Comparison of ENCODE assay signal across 3 cellular contexts in genomic region chr3:61924065-61924740, GRCh38.
TF ChIP-seq lines count a peak whose summit lies in the region.

No MANE protein-coding gene starts in this region.

TF ChIP-seq in HEK293, 187 proteins besides CTCF, POLR2A, EP300 and RAD21:
- TF ChIP-seq ZNF530 (tag by site-specific recombination; IDR thresholded peaks at IDR 0.05; ENCODE audit: low read depth) (no peak), PRDM6 (tag by site-specific recombination; IDR thresholded peaks at IDR 0.05) (0 out of 2 replicates have a peak, but pooled peaks have one; percentile 5), ZNF391 (tag by site-specific recombination; IDR thresholded peaks at IDR 0.05; ENCODE audit: borderline replicate concordance, low read depth) (no peak), TSHZ1 (tag by site-specific recombination; IDR thresholded peaks at IDR 0.05; ENCODE audit: borderline replicate concordance) (no peak), ZNF654 (tag by site-specific recombination; IDR thresholded peaks at IDR 0.05; ENCODE audit: low read depth) (no peak), RBAK (tag by site-specific recombination; IDR thresholded peaks at IDR 0.05) (no peak)

TF ChIP-seq in H1, 55 proteins besides CTCF, POLR2A, EP300 and RAD21:
- TF ChIP-seq JUND (IDR thresholded peaks at IDR 0.05; ENCODE audit: low read length) (no peak), SIX5 (IDR thresholded peaks at IDR 0.05; ENCODE audit: low read depth, low read length) (no peak), KDM5A (IDR thresholded peaks at IDR 0.05; ENCODE audit: low read length) (no peak), CREB1 (IDR thresholded peaks at IDR 0.05) (no peak), ASH2L (IDR thresholded peaks at IDR 0.05; ENCODE audit: low read length) (no peak), RNF2 (IDR thresholded peaks at IDR 0.05; ENCODE audit: borderline replicate concordance, low read depth, low read length, missing control alignments, poor library complexity, severe bottlenecking) (no peak), GTF2F1 (IDR thresholded peaks at IDR 0.05; ENCODE audit: borderline replicate concordance, low read depth, low read length) (no peak), MAFK (IDR thresholded peaks at IDR 0.05; ENCODE audit: low read depth, low read length) (no peak), SP2 (IDR thresholded peaks at IDR 0.05; ENCODE audit: low read length) (no peak), ZNF274 (IDR thresholded peaks at IDR 0.05; ENCODE audit: borderline replicate concordance, extremely low read depth, low read length) (no peak), HDAC2 (IDR thresholded peaks at IDR 0.05; ENCODE audit: borderline replicate concordance in 1 of 2, low read depth in 2 of 2, low read length in 2 of 2) (no peak), SUZ12 (IDR thresholded peaks at IDR 0.05; ENCODE audit: low read length) (no peak), TEAD4 (IDR thresholded peaks at IDR 0.05; ENCODE audit: low read depth, low read length) (no peak), RFX5 (IDR thresholded peaks at IDR 0.05; ENCODE audit: borderline replicate concordance, low read depth, low read length) (no peak), NANOG (IDR thresholded peaks at IDR 0.05; ENCODE audit: insufficient read depth, low read depth, low read length, poor library complexity, severe bottlenecking) (no peak), TAF1 (IDR thresholded peaks at IDR 0.05; ENCODE audit: low read depth, low read length) (no peak), USF2 (IDR thresholded peaks at IDR 0.05; ENCODE audit: low read length) (no peak), SP1 (IDR thresholded peaks at IDR 0.05; ENCODE audit: low read depth, low read length) (no peak)
TF ChIP-seq in H1: peak in this region for 0.

TF ChIP-seq in neural cell, 6 proteins besides CTCF, POLR2A, EP300 and RAD21:
- TF ChIP-seq MXI1 (conservative IDR thresholded peaks at IDR 0.05; ENCODE audit: poor library complexity, severe bottlenecking) (no peak), TAF1 (IDR thresholded peaks at IDR 0.05; ENCODE audit: low read depth) (no peak), EZH2 (IDR thresholded peaks at IDR 0.05; ENCODE audit: borderline replicate concordance, insufficient read depth, low read length, poor library complexity, severe bottlenecking) (no peak), SMC3 (conservative IDR thresholded peaks at IDR 0.05; ENCODE audit: poor library complexity) (no peak), REST (IDR thresholded peaks at IDR 0.05; ENCODE audit: borderline replicate concordance) (no peak), POLR2AphosphoS5 (IDR thresholded peaks at IDR 0.05) (no peak)
